24 cellular contexts compared by ENCODE assay signal in genomic region chr12:89228466-89228865, GRCh38.
DNase-seq lines count a peak whose midpoint lies in the region; ATAC-seq, FAIRE-seq and TF ChIP-seq lines count a peak whose summit lies in the region.
"Had no signal": no experiment of that assay in that cellular context is flagged by ENCODE, and none has a peak within 500 bp of the region (broad histone marks: within the 10 kb centered on the region; RNA-seq: fewer than 3 reads in every experiment).

No MANE protein-coding gene starts in this region.

- no peak for FAIRE-seq in D721Med (lab: Jason Lieb, UNC)
- FAIRE-seq: A549 had no signal

- H3K27me3 Mint-ChIP-seq in nephron progenitor cell (ENCODE audit: low read depth, poor library complexity) = no peaks in the 10 kb centered on the region

- DNase-seq in AG20443 (ENCODE audit: low spot score) (peak; percentile 21), GM03348 (ENCODE audit: low spot score) (peak; percentile 44), choroid plexus epithelial cell (ENCODE audit: low read depth) (peak; percentile 26), nephron progenitor cell (no peak), D721Med (ENCODE audit: insufficient read length, low spot score) (no peak), NCI-H2029 treated with DMSO at 0.1 percent for 48 hours (lab: John Stamatoyannopoulos, UW) (no peak)
- DNase-seq: Caco-2; CD8-positive, alpha-beta T cell; DMS 273 treated with DMSO at 0.1 percent for 48 hours; DMS79; H9; HFFc6; MM.1S; NCI-H2029; NCI-H2227 treated with DMSO at 0.1 percent for 48 hours; NCI-H526 treated with DMSO at 0.1 percent for 48 hours; Right ventricle myocardium superior; RPMI8226 had no signal

- no peak for ATAC-seq in HG03045 (IDR thresholded peaks at IDR 0.05; ENCODE audit: unreplicated experiment)
- ATAC-seq: A549; CD8-positive, alpha-beta T cell; GM23338 had no signal

- H3K4me3 ChIP-seq in choroid plexus epithelial cell (ENCODE audit: low read depth, low read length) = no peak overlapping the region
- H3K4me3 ChIP-seq: A549, GM23338, SJSA1 had no signal

- peaks cover 16% of the 10 kb centered on the region for H3K36me3 Mint-ChIP-seq in nephron progenitor cell (ENCODE audit: low read depth)
- H3K36me3 Mint-ChIP-seq: CD8-positive, alpha-beta T cell had no signal

- peaks cover 28% of the 10 kb centered on the region for H3K9me3 Mint-ChIP-seq in nephron progenitor cell
- H3K9me3 Mint-ChIP-seq: CD8-positive, alpha-beta T cell; HFFc6 had no signal

- TF ChIP-seq CTCF in choroid plexus epithelial cell (conservative IDR thresholded peaks at IDR 0.05; ENCODE audit: low read depth, low read length) (no peak), nephron progenitor cell (IDR thresholded peaks at IDR 0.05) (no peak), D721Med (IDR thresholded peaks at IDR 0.05; ENCODE audit: insufficient read depth, missing control alignments) (no peak)

- H3K4me1 Mint-ChIP-seq in nephron progenitor cell = peaks cover 67% of the 10 kb centered on the region

- H3K27ac Mint-ChIP-seq in nephron progenitor cell = peak overlapping the region; percentile 31
- H3K27ac Mint-ChIP-seq: B cell; CD8-positive, alpha-beta T cell; GM23338; HFFc6; IgD-negative memory B cell had no signal

- H3K4me3 Mint-ChIP-seq in nephron progenitor cell = no peak overlapping the region
- H3K4me3 Mint-ChIP-seq: B cell; CD8-positive, alpha-beta T cell; GM23338; H9; HFFc6; IgD-negative memory B cell had no signal

Comparison
In these comparisons a context has a peak if more than half of its experiments do, and no peak if none do; other contexts are left out.
1. DNase-seq: peak in AG20443 (single experiment), GM03348 (single experiment) and choroid plexus epithelial cell (single experiment); none in nephron progenitor cell (single experiment), D721Med (single experiment) and NCI-H2029 treated with DMSO at 0.1 percent for 48 hours (single experiment).